1 cellular context compared by ENCODE assay signal in genomic region chr16:55664786-55665407, GRCh38.
TF ChIP-seq lines count a peak whose summit lies in the region.

No MANE protein-coding gene starts in this region.

TF ChIP-seq in HepG2, 621 proteins besides CTCF, POLR2A, EP300 and RAD21 (continued from another document):
- TF ChIP-seq GLMP (CRISPR knock-in tag; IDR thresholded peaks at IDR 0.05; ENCODE audit: borderline replicate concordance) = no peak
- TF ChIP-seq ZFY (CRISPR knock-in tag; IDR thresholded peaks at IDR 0.05) = no peak
- no peak for TF ChIP-seq PHF21A (CRISPR knock-in tag; IDR thresholded peaks at IDR 0.05)
- TF ChIP-seq ZNF713 (CRISPR knock-in tag; IDR thresholded peaks at IDR 0.05) = no peak
- no peak for TF ChIP-seq ZSCAN31 (CRISPR knock-in tag; IDR thresholded peaks at IDR 0.05; ENCODE audit: low read depth)
- no peak for TF ChIP-seq SALL2 (CRISPR knock-in tag; IDR thresholded peaks at IDR 0.05)
